ENCODE assay signal across 8 cellular contexts in the genomic region with DNA sequence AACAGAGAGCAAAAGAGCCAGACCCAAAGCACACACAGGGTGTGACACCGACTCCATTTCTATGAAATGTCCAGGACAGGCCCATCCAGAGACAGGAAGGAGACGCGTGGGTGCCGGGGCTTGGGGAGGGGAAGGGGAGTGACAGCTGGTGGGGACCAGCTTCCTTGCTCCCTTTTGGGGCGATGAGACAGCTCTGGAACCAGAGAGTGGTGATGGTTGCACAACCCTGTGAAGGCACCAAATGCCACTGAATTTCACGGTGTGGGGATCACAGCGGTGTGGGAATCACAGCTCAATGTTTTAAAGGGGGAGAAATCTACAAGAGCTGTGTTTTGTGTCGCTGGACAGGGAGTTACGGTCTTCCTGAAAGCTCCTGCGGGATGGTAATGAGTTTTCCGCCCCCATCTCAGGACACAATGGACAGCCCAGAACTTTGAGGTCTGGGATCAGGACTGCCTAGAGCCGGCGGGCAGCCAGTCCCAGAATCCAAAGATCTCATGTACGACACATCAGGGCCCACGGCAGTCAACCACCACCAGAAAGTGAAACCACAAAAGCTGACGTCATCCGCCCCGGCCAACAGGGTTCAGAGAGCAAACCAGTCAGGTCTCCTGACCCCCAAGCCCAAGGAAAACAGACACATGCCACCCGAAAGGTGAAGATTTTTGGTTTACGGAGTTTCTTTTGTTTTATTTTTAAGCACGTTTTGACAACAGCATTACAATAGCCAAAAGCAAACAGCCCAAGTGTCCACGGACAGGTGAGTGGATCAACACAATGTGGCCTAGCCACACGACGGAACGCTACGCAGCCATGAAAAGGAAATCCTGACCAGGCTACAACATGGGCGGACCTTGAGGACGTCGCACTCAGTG. TPM values are rescaled to one million over a fixed set of nuclear protein-coding genes. Genes with fewer than 3 reads are reported as not detected.
DNase-seq lines count a peak whose midpoint lies in the region; ATAC-seq and TF ChIP-seq lines count a peak whose summit lies in the region.

No MANE protein-coding gene starts in this region.

- peak overlapping the region; percentile 44 for H3K27ac ChIP-seq in CD4-positive, alpha-beta T cell (ENCODE audit: low read depth, low read length)
- H3K27ac ChIP-seq in ascending aorta (peak overlapping the region; percentile 50 to 56), layer of hippocampus (ENCODE audit: low read depth, low read length) (peak overlapping the region; percentile 64)

- peaks cover 0 to 4% of the 10 kb centered on the region in 2 donors for H3K36me3 ChIP-seq in ascending aorta

- H3K4me3 Mint-ChIP-seq in CD4-positive, alpha-beta T cell: peak overlapping the region; percentile 86

- CTCF ChIA-PET in CD4-positive, alpha-beta T cell (lab: Charles Lee): interaction anchor here (1.0 kb wide), 1 partner anchor 27 kb away, joined by 4 read pairs; no protein-coding TSS in a partner anchor

- H3K4me1 ChIP-seq in ascending aorta: peaks cover 0 to 5% of the 10 kb centered on the region in 2 donors

- TF ChIP-seq CTCF in CD4-positive, alpha-beta T cell (IDR thresholded peaks at IDR 0.05): no peak
- TF ChIP-seq CTCF in ascending aorta (IDR thresholded peaks at IDR 0.05): no peak

- DNase-seq in CD4-positive, alpha-beta T cell: peak; percentile 35 to 70 (median 54)
- DNase-seq in T-helper 2 cell (peak in 4 of 5 experiments; percentile 49 to 77 (median 53)), ascending aorta (ENCODE audit: low spot score in 2 of 2) (peak; percentile 27 to 82), DMS79 (lab: John Stamatoyannopoulos, UW) (no peak)
- peak; percentile 38 to 54 (median 53) for DNase-seq in stimulated activated CD4-positive, alpha-beta T cell treated with anti-CD3 and anti-CD28 coated beads, TNF-alpha, amount 100 ng/mL, for 4 hours (ENCODE audit: low read depth in 3 of 3)

- H3K27me3 Mint-ChIP-seq in CD4-positive, alpha-beta T cell: no peaks in the 10 kb centered on the region

- H3K9me3 Mint-ChIP-seq in CD4-positive, alpha-beta T cell: no peaks in the 10 kb centered on the region

- peak overlapping the region; percentile 99 for H3K27ac Mint-ChIP-seq in CD4-positive, alpha-beta T cell

- peak; percentile 75 for ATAC-seq in CD4-positive, alpha-beta T cell (ENCODE audit: poor library complexity)
- ATAC-seq in GM21786 (IDR thresholded peaks at IDR 0.05; ENCODE audit: unreplicated experiment) (no peak), GM21529 (IDR thresholded peaks at IDR 0.05; ENCODE audit: unreplicated experiment) (no peak)

- intact Hi-C loops in CD4-positive, alpha-beta T cell (cut with DNase I, micrococcal nuclease): no loop called here
- intact Hi-C loops in ascending aorta (cut with DNase I): no loop called here

- H3K36me3 Mint-ChIP-seq in CD4-positive, alpha-beta T cell (ENCODE audit: low read depth): peaks cover 23% of the 10 kb centered on the region

- peak overlapping the region in 1 of 2 donors; percentile 7 for H3K4me3 ChIP-seq in ascending aorta

- POLR2A ChIA-PET in CD4-positive, alpha-beta T cell (lab: Charles Lee): interaction anchor here (0.8 to 1.4 kb wide), 4 partner anchors 9 to 300 kb away, joined by 3 to 5 read pairs (median 3); a partner anchor contains a TSS

- no peaks in the 10 kb centered on the region for H3K9me3 ChIP-seq in CD4-positive, alpha-beta T cell (ENCODE audit: control insufficient read depth, low read length)
- H3K9me3 ChIP-seq in ascending aorta: no peaks in the 10 kb centered on the region

- peaks cover 39% of the 10 kb centered on the region for H3K4me1 Mint-ChIP-seq in CD4-positive, alpha-beta T cell (ENCODE audit: low read depth)

- no peaks in the 10 kb centered on the region for H3K27me3 ChIP-seq in CD4-positive, alpha-beta T cell (ENCODE audit: control insufficient read depth, insufficient read depth, low read length)
- no peaks in the 10 kb centered on the region for H3K27me3 ChIP-seq in ascending aorta
- H3K27me3 ChIP-seq in layer of hippocampus (ENCODE audit: control insufficient read depth, insufficient read depth, low read length): no peaks in the 10 kb centered on the region

RNA-seq across cellular contexts. Expression of a gene that starts 7.3 kb away (rescaled TPM):
- total RNA-seq in CD4-positive, alpha-beta T cell: 10 to 100 TPM; 28.3 to 29.7 TPM
- total RNA-seq in ascending aorta: 29.8 TPM

RNA-seq across cellular contexts. Expression of a gene that starts 9.5 kb away (rescaled TPM):
- total RNA-seq in CD4-positive, alpha-beta T cell: 10 to 100 TPM; 26.6 to 27.3 TPM
- 67.3 TPM for total RNA-seq in ascending aorta

RNA-seq across cellular contexts. Expression of a gene that starts 36.0 kb away (rescaled TPM):
- 1 to 10 TPM; 7.6 to 7.9 TPM for total RNA-seq in CD4-positive, alpha-beta T cell
- 72.7 TPM for total RNA-seq in ascending aorta

RNA-seq across cellular contexts. Expression of a gene that starts 43.9 kb away (rescaled TPM):
- total RNA-seq in CD4-positive, alpha-beta T cell: 1 to 10 TPM; 3.5 to 3.6 TPM
- 1.1 TPM for total RNA-seq in ascending aorta

RNA-seq across cellular contexts. Expression of a gene that starts 54.6 kb away (rescaled TPM):
- not detected for total RNA-seq in CD4-positive, alpha-beta T cell
- total RNA-seq in ascending aorta: not detected
